Comparison of ENCODE assay signal across 9 cellular contexts in genomic region chr7:100887955-100888481, GRCh38. TPM values are rescaled to one million over a fixed set of nuclear protein-coding genes. Genes with fewer than 3 reads are reported as not detected.
A peak's percentile ranks its signal among the peaks of the same experiment; 100 is the strongest.
DNase-seq lines count a peak whose midpoint lies in the region; ATAC-seq and TF ChIP-seq lines count a peak whose summit lies in the region.
"Had no signal": no experiment of that assay in that cellular context is flagged by ENCODE, and none has a peak within 500 bp of the region (broad histone marks: within the 10 kb centered on the region; RNA-seq: fewer than 3 reads in every experiment).

No MANE protein-coding gene starts in this region.

- peaks cover 62% of the 10 kb centered on the region for H3K4me1 Mint-ChIP-seq in activated naive CD4-positive, alpha-beta T cell treated with anti-CD3 and anti-CD28 coated beads, Interleukin-2, amount 10 ng/mL, durations not matched to agents 7 days and 5 days
- H3K4me1 Mint-ChIP-seq in activated CD4-positive, alpha-beta memory T cell treated with anti-CD3 and anti-CD28 coated beads, Interleukin-2, amount 10 ng/mL, durations not matched to agents 7 days and 5 days: peaks cover 67% of the 10 kb centered on the region
- peaks cover 30 to 38% of the 10 kb centered on the region in 2 donors for H3K4me1 Mint-ChIP-seq in immature natural killer cell

- ATAC-seq in GM21423 (IDR thresholded peaks at IDR 0.05; ENCODE audit: unreplicated experiment): no peak

- H3K27ac Mint-ChIP-seq in activated naive CD4-positive, alpha-beta T cell treated with anti-CD3 and anti-CD28 coated beads, Interleukin-2, amount 10 ng/mL, durations not matched to agents 7 days and 5 days: peak overlapping the region; percentile 96
- H3K27ac Mint-ChIP-seq in activated CD4-positive, alpha-beta memory T cell treated with anti-CD3 and anti-CD28 coated beads, Interleukin-2, amount 10 ng/mL, durations not matched to agents 7 days and 5 days: peak overlapping the region; percentile 95
- H3K27ac Mint-ChIP-seq in immature natural killer cell: peak overlapping the region; percentile 67 to 87 (median 78)

- POLR2A ChIA-PET in activated CD4-positive, alpha-beta memory T cell treated with anti-CD3 and anti-CD28 coated beads, Interleukin-2, amount 10 ng/mL, durations not matched to agents 7 days and 5 days (lab: Charles Lee): interaction anchor here (0.8 to 7.4 kb wide), 6 partner anchors 12 to 302 kb away, joined by 3 to 251 read pairs (median 6); partner anchors contain the start of genes FBXO24, LRCH4, MOSPD3 and SLC12A9

- TF ChIP-seq CTCF in transverse colon (IDR thresholded peaks at IDR 0.05): no peak

- 64% methylated on average over 13 of the region's 13 CpGs; no CpG with 5 or more reads in 1 of the 2 donors for WGBS in transverse colon (ENCODE audit: low coverage in 1 of 2), 2 donors

- CTCF ChIA-PET in activated naive CD4-positive, alpha-beta T cell treated with anti-CD3 and anti-CD28 coated beads, Interleukin-2, amount 10 ng/mL, durations not matched to agents 7 days and 5 days (lab: Charles Lee): no interaction called here
- CTCF ChIA-PET in activated CD4-positive, alpha-beta memory T cell treated with anti-CD3 and anti-CD28 coated beads, Interleukin-2, amount 10 ng/mL, durations not matched to agents 7 days and 5 days (lab: Charles Lee): interaction anchor here (0.9 to 2.1 kb wide), 5 partner anchors 10 to 182 kb away, joined by 3 to 9 read pairs (median 5); partner anchors contain the start of genes POP7, SLC12A9 and SRRT

- DNase-seq in activated naive CD4-positive, alpha-beta T cell treated with anti-CD3 and anti-CD28 coated beads, Interleukin-2, amount 10 ng/mL, durations not matched to agents 7 days and 5 days: no peak
- no peak for DNase-seq in activated naive CD4-positive, alpha-beta T cell treated with anti-CD3 and anti-CD28 coated beads, Interleukin-2, amount 50 U/mL, for 16 hours
- DNase-seq in activated CD4-positive, alpha-beta memory T cell treated with anti-CD3 and anti-CD28 coated beads, Interleukin-2, amount 10 ng/mL, durations not matched to agents 7 days and 5 days: no peak
- DNase-seq in immature natural killer cell (no peak), transverse colon (no peak), DMS79 treated with DMSO at 0.1 percent for 48 hours (lab: John Stamatoyannopoulos, UW) (no peak), HuH-7 (ENCODE audit: low spot score) (no peak)
- DNase-seq: stimulated activated CD4-positive, alpha-beta T cell treated with anti-CD3 and anti-CD28 coated beads, Interleukin-2, amount 100 ng/mL, for 48 hours had no signal

- TF ChIP-seq EP300 in transverse colon (IDR thresholded peaks at IDR 0.05; ENCODE audit: low read depth): no peak

- peak overlapping the region; percentile 94 to 100 (median 96) for H3K27ac ChIP-seq in transverse colon

- peaks cover 34% of the 10 kb centered on the region for H3K27me3 Mint-ChIP-seq in activated naive CD4-positive, alpha-beta T cell treated with anti-CD3 and anti-CD28 coated beads, Interleukin-2, amount 10 ng/mL, durations not matched to agents 7 days and 5 days
- peaks cover 19% of the 10 kb centered on the region for H3K27me3 Mint-ChIP-seq in activated CD4-positive, alpha-beta memory T cell treated with anti-CD3 and anti-CD28 coated beads, Interleukin-2, amount 10 ng/mL, durations not matched to agents 7 days and 5 days
- H3K27me3 Mint-ChIP-seq in immature natural killer cell (ENCODE audit: low read depth in 3 of 3): peaks cover 6 to 15% (median 15%) of the 10 kb centered on the region in 3 donors

- H3K9me3 ChIP-seq in transverse colon: no peaks in the 10 kb centered on the region

- in situ Hi-C loops in transverse colon (cut with MboI; ENCODE audit: low pct_ligation_motif_present in 1 of 4, low pct_unique_long_range_greater_than_20kb in 1 of 4, low sequenced_read_pairs in 3 of 4): no loop called here

- H3K4me3 ChIP-seq in transverse colon: no peak overlapping the region

- peaks cover 26 to 42% (median 30%) of the 10 kb centered on the region in 4 donors for H3K4me1 ChIP-seq in transverse colon

- peak overlapping the region; percentile 76 for H3K4me3 Mint-ChIP-seq in activated naive CD4-positive, alpha-beta T cell treated with anti-CD3 and anti-CD28 coated beads, Interleukin-2, amount 10 ng/mL, durations not matched to agents 7 days and 5 days
- peak overlapping the region; percentile 78 for H3K4me3 Mint-ChIP-seq in activated CD4-positive, alpha-beta memory T cell treated with anti-CD3 and anti-CD28 coated beads, Interleukin-2, amount 10 ng/mL, durations not matched to agents 7 days and 5 days
- peak overlapping the region; percentile 30 to 90 (median 67) for H3K4me3 Mint-ChIP-seq in immature natural killer cell

- peaks cover 0 to 42% (median 19%) of the 10 kb centered on the region in 4 donors for H3K36me3 ChIP-seq in transverse colon

- TF ChIP-seq POLR2A in transverse colon (IDR thresholded peaks at IDR 0.05): no peak

- peaks cover 56% of the 10 kb centered on the region for H3K36me3 Mint-ChIP-seq in activated naive CD4-positive, alpha-beta T cell treated with anti-CD3 and anti-CD28 coated beads, Interleukin-2, amount 10 ng/mL, durations not matched to agents 7 days and 5 days
- H3K36me3 Mint-ChIP-seq in activated CD4-positive, alpha-beta memory T cell treated with anti-CD3 and anti-CD28 coated beads, Interleukin-2, amount 10 ng/mL, durations not matched to agents 7 days and 5 days (ENCODE audit: low read depth): peaks cover 57% of the 10 kb centered on the region
- peaks cover 20 to 37% (median 35%) of the 10 kb centered on the region in 3 donors for H3K36me3 Mint-ChIP-seq in immature natural killer cell

- no peaks in the 10 kb centered on the region for H3K9me3 Mint-ChIP-seq in activated naive CD4-positive, alpha-beta T cell treated with anti-CD3 and anti-CD28 coated beads, Interleukin-2, amount 10 ng/mL, durations not matched to agents 7 days and 5 days
- no peaks in the 10 kb centered on the region for H3K9me3 Mint-ChIP-seq in activated CD4-positive, alpha-beta memory T cell treated with anti-CD3 and anti-CD28 coated beads, Interleukin-2, amount 10 ng/mL, durations not matched to agents 7 days and 5 days
- H3K9me3 Mint-ChIP-seq in immature natural killer cell: peaks cover 0 to 2% (median 0%) of the 10 kb centered on the region in 6 donors

- H3K27me3 ChIP-seq in transverse colon: no peaks in the 10 kb centered on the region

- intact Hi-C loops in transverse colon (cut with DNase I; ENCODE audit: low total_unique reads): no loop called here

RNA-seq across cellular contexts. Expression of gene UFSP1, which starts 1.5 kb away (rescaled TPM):
- total RNA-seq in activated CD4-positive, alpha-beta memory T cell treated with anti-CD3 and anti-CD28 coated beads, Interleukin-2, amount 10 ng/mL, durations not matched to agents 7 days and 5 days: 1 to 10 TPM; 2.1 to 3.0 TPM
- 1 to 10 TPM in 1 of 3 donors, under 1 TPM in 1, not detected in 1; 0.59 to 1.1 TPM for polyA plus RNA-seq in immature natural killer cell
- 10 to 100 TPM in 1 of 4 donors, 1 to 10 TPM in 2, not detected in 1; 1.3 to 19.1 (median 3.7) TPM for total RNA-seq in transverse colon

RNA-seq across cellular contexts. Expression of gene ACHE, which starts 7.7 kb away (rescaled TPM):
- under 1 TPM in 1 of 2 experiments, not detected in 1; 0.13 TPM for total RNA-seq in activated CD4-positive, alpha-beta memory T cell treated with anti-CD3 and anti-CD28 coated beads, Interleukin-2, amount 10 ng/mL, durations not matched to agents 7 days and 5 days
- not detected for polyA plus RNA-seq in immature natural killer cell
- 10 to 100 TPM in 3 of 4 donors, 1 to 10 TPM in 1; 3.8 to 29.9 (median 14.3) TPM for total RNA-seq in transverse colon

RNA-seq across cellular contexts. Expression of gene SRRT, which starts 13.1 kb away (rescaled TPM):
- 100 to 1,000 TPM; 202 to 205 TPM for total RNA-seq in activated CD4-positive, alpha-beta memory T cell treated with anti-CD3 and anti-CD28 coated beads, Interleukin-2, amount 10 ng/mL, durations not matched to agents 7 days and 5 days
- 10 to 100 TPM; 24.9 to 73.4 (median 33.2) TPM for polyA plus RNA-seq in immature natural killer cell
- total RNA-seq in transverse colon: 100 to 1,000 TPM in 2 of 4 donors, 10 to 100 TPM in 2; 64.6 to 217 (median 103) TPM

RNA-seq across cellular contexts. Expression of gene TRIP6, which starts 20.8 kb away (rescaled TPM):
- 10 to 100 TPM; 28.9 to 30.1 TPM for total RNA-seq in activated CD4-positive, alpha-beta memory T cell treated with anti-CD3 and anti-CD28 coated beads, Interleukin-2, amount 10 ng/mL, durations not matched to agents 7 days and 5 days
- under 1 TPM in 1 of 3 donors, not detected in 2; 0.11 TPM for polyA plus RNA-seq in immature natural killer cell
- 10 to 100 TPM; 10.9 to 24.3 (median 21.2) TPM for total RNA-seq in transverse colon

RNA-seq across cellular contexts. Expression of gene SLC12A9, which starts 35.5 kb away (rescaled TPM):
- total RNA-seq in activated CD4-positive, alpha-beta memory T cell treated with anti-CD3 and anti-CD28 coated beads, Interleukin-2, amount 10 ng/mL, durations not matched to agents 7 days and 5 days: 10 to 100 TPM; 34.0 to 36.3 TPM
- 1 to 10 TPM; 3.2 to 5.9 (median 4.7) TPM for polyA plus RNA-seq in immature natural killer cell
- total RNA-seq in transverse colon: 10 to 100 TPM; 21.0 to 46.2 (median 23.1) TPM

Comparison
In these comparisons a context has a peak if more than half of its experiments do, and no peak if none do; other contexts are left out.
1. RNA of gene ACHE, which starts 7.7 kb away (total RNA-seq): 3.8 to 29.9 TPM in transverse colon; 0.13 TPM in activated CD4-positive, alpha-beta memory T cell treated with anti-CD3 and anti-CD28 coated beads, Interleukin-2, amount 10 ng/mL, durations not matched to agents 7 days and 5 days; every median in the first group is over 4 times any median in the second.
2. Peak in every context shown above with its lines, with median percentiles within 50 percentile points of each other: H3K27ac Mint-ChIP-seq and H3K4me3 Mint-ChIP-seq.